20 cellular contexts compared by ENCODE assay signal in genomic region chr7:132750530-132751281, GRCh38.
A peak's percentile ranks its signal among the peaks of the same experiment; 100 is the strongest.
DNase-seq lines count a peak whose midpoint lies in the region; ATAC-seq and TF ChIP-seq lines count a peak whose summit lies in the region.
"Had no signal": no experiment of that assay in that cellular context is flagged by ENCODE, and none has a peak within 500 bp of the region (broad histone marks: within the 10 kb centered on the region; RNA-seq: fewer than 3 reads in every experiment).

No MANE protein-coding gene starts in this region.

- no peak for ATAC-seq in left cardiac atrium
- no peak for ATAC-seq in HG03280 (IDR thresholded peaks at IDR 0.05; ENCODE audit: unreplicated experiment)
- ATAC-seq: lower lobe of right lung, T-cell had no signal

- H3K9me3 Mint-ChIP-seq in brain: peaks cover 6 to 20% (median 17%) of the 10 kb centered on the region in 5 experiments

- no peak for TF ChIP-seq CTCF in left ventricle myocardium inferior (IDR thresholded peaks at IDR 0.05; ENCODE audit: borderline replicate concordance)
- no peak for TF ChIP-seq CTCF in brain (conservative IDR thresholded peaks at IDR 0.05)
- no peak for TF ChIP-seq CTCF in spleen (IDR thresholded peaks at IDR 0.05 in 8 of 11, conservative IDR thresholded peaks at IDR 0.05 in 3 of 11)

- H3K27me3 Mint-ChIP-seq in brain: peaks cover 4% of the 10 kb centered on the region

- H3K9me3 ChIP-seq in left ventricle myocardium inferior (replicated peaks): peaks cover 10% of the 10 kb centered on the region
- peaks cover 0 to 9% (median 0%) of the 10 kb centered on the region in 8 donors for H3K9me3 ChIP-seq in spleen
- H3K9me3 ChIP-seq: ascending aorta, lower lobe of right lung, stomach had no signal

- DNase-seq in left ventricle myocardium inferior (no peak), left cardiac atrium (no peak), iris pigment epithelial cell (ENCODE audit: low read depth) (peak; percentile 31), superior temporal gyrus (ENCODE audit: extremely low spot score) (peak; percentile 46), spleen (no peak)
- no peak for DNase-seq in activated CD8-positive, alpha-beta memory T cell treated with anti-CD3 and anti-CD28 coated beads, Interleukin-2, amount 50 U/mL, for 4 hours
- DNase-seq: 8988T; activated effector memory CD4-positive, alpha-beta T cell treated with Interleukin-2 at 50 U/mL for 16 hours; heart right ventricle; lower lobe of right lung; MV-4-11; naive B cell; NCI-H2081; NCI-H69; stomach; T-cell; WERI-Rb-1 had no signal

- H3K27me3 ChIP-seq in left ventricle myocardium inferior (ENCODE audit: low read depth) (peaks cover 17% of the 10 kb centered on the region), spleen (replicated peaks in 1 of 7) (peaks cover 0 to 8% (median 0%) of the 10 kb centered on the region in 7 donors)
- H3K27me3 ChIP-seq: ascending aorta had no signal

- TF ChIP-seq POLR2A in spleen (IDR thresholded peaks at IDR 0.05): no peak

- peaks cover 11% of the 10 kb centered on the region for H3K4me1 ChIP-seq in left ventricle myocardium inferior
- peaks cover 0 to 2% (median 0%) of the 10 kb centered on the region in 6 donors for H3K4me1 ChIP-seq in spleen
- H3K4me1 ChIP-seq: ascending aorta, lower lobe of right lung had no signal

- peak overlapping the region in 2 of 5 experiments; percentile 6 to 9 for H3K4me3 Mint-ChIP-seq in brain
- H3K4me3 Mint-ChIP-seq: T-cell had no signal

- H3K4me1 Mint-ChIP-seq in brain: peaks cover 24% of the 10 kb centered on the region

- H3K27ac ChIP-seq in left ventricle myocardium inferior (replicated peaks) (no peak overlapping the region), spleen (no peak overlapping the region)
- H3K27ac ChIP-seq: ascending aorta, heart right ventricle, lower lobe of right lung, stomach, WERI-Rb-1 had no signal

- no peaks in the 10 kb centered on the region for H3K36me3 Mint-ChIP-seq in brain
- H3K36me3 Mint-ChIP-seq: naive B cell, T-cell had no signal

- peak overlapping the region in 4 of 5 experiments; percentile 10 to 77 (median 24) for H3K27ac Mint-ChIP-seq in brain
- H3K27ac Mint-ChIP-seq: naive B cell, T-cell had no signal

- H3K36me3 ChIP-seq in left ventricle myocardium inferior: no peaks in the 10 kb centered on the region
- H3K36me3 ChIP-seq in spleen: no peaks in the 10 kb centered on the region
- H3K36me3 ChIP-seq: ascending aorta, heart right ventricle, lower lobe of right lung, stomach, WERI-Rb-1 had no signal

- intact Hi-C loops in left ventricle myocardium inferior (cut with micrococcal nuclease) (no loop called here), left cardiac atrium (cut with DNase I) (no loop called here), spleen (cut with DNase I; ENCODE audit: low total_unique reads) (no loop called here)

- H3K4me3 ChIP-seq in left ventricle myocardium inferior (peak overlapping the region; percentile 23), spleen (peak overlapping the region in 1 of 8 donors; percentile 17)
- H3K4me3 ChIP-seq: ascending aorta, lower lobe of right lung, stomach had no signal

- 69 to 83% (median 71%) methylated on average over 11 of the region's 11 CpGs for WGBS in spleen, 5 donors

Comparison
In these comparisons a context has a peak if more than half of its experiments do, and no peak if none do; other contexts are left out.
1. DNase-seq: peak in iris pigment epithelial cell (single experiment) and superior temporal gyrus (single experiment); none in left ventricle myocardium inferior (single experiment), left cardiac atrium (single experiment), spleen (single experiment) and activated CD8-positive, alpha-beta memory T cell treated with anti-CD3 and anti-CD28 coated beads, Interleukin-2, amount 50 U/mL, for 4 hours (single experiment).